Comparison of ENCODE assay signal across 8 cellular contexts in genomic region chr19:48660854-48661731, GRCh38. TPM values are rescaled to one million over a fixed set of nuclear protein-coding genes. Genes with fewer than 3 reads are reported as not detected.
A peak's percentile ranks its signal among the peaks of the same experiment; 100 is the strongest.
DNase-seq lines count a peak whose midpoint lies in the region; ATAC-seq, FAIRE-seq and TF ChIP-seq lines count a peak whose summit lies in the region.

No MANE protein-coding gene starts in this region.

- H3K9ac ChIP-seq in mesenchymal stem cell (ENCODE audit: low read length), result no peak overlapping the region

- ATAC-seq in HG03064 (IDR thresholded peaks at IDR 0.05; ENCODE audit: low read depth, unreplicated experiment), result peak; percentile 59

- H2AFZ ChIP-seq in mesenchymal stem cell (ENCODE audit: low read depth, low read length), result no peak overlapping the region

- no peaks in the 10 kb centered on the region for H3K9me3 Mint-ChIP-seq in activated CD4-positive, alpha-beta memory T cell treated with anti-CD3 and anti-CD28 coated beads, Interleukin-2, amount 10 ng/mL, durations not matched to agents 7 days and 5 days

- peak; percentile 98 for FAIRE-seq in GM18507 (lab: Jason Lieb, UNC)

- H3K4me2 ChIP-seq in mesenchymal stem cell (ENCODE audit: low read length, poor library complexity, severe bottlenecking), result no peak overlapping the region

- CTCF ChIA-PET in activated CD4-positive, alpha-beta memory T cell treated with anti-CD3 and anti-CD28 coated beads, Interleukin-2, amount 10 ng/mL, durations not matched to agents 7 days and 5 days (lab: Charles Lee), result interaction anchor here (0.7 kb wide), 1 partner anchor 14 kb away, joined by 3 read pairs; no protein-coding TSS in a partner anchor

- TF ChIP-seq CTCF in dorsolateral prefrontal cortex (IDR thresholded peaks at IDR 0.05 in 54 of 56, conservative IDR thresholded peaks at IDR 0.05 in 2 of 56; ENCODE audit: low read depth in 1 of 56, partially characterized antibody in 56 of 56), result no peak

- H3K4me3 ChIP-seq in dorsolateral prefrontal cortex, result peak overlapping the region in 39 of 59 donors; percentile 1 to 44 (median 17)
- no peak overlapping the region for H3K4me3 ChIP-seq in mesenchymal stem cell (ENCODE audit: insufficient read depth in 1 of 2, low read depth in 1 of 2, low read length in 2 of 2)

- no peak overlapping the region for H3K4ac ChIP-seq in mesenchymal stem cell (ENCODE audit: low read depth in 1 of 2, low read length in 2 of 2)

- no peaks in the 10 kb centered on the region for H3K36me3 Mint-ChIP-seq in activated CD4-positive, alpha-beta memory T cell treated with anti-CD3 and anti-CD28 coated beads, Interleukin-2, amount 10 ng/mL, durations not matched to agents 7 days and 5 days (ENCODE audit: low read depth)

- peaks cover 10% of the 10 kb centered on the region for H3K27me3 Mint-ChIP-seq in activated CD4-positive, alpha-beta memory T cell treated with anti-CD3 and anti-CD28 coated beads, Interleukin-2, amount 10 ng/mL, durations not matched to agents 7 days and 5 days

- no peaks in the 10 kb centered on the region for H3K36me3 ChIP-seq in mesenchymal stem cell (ENCODE audit: control insufficient read depth in 1 of 2, insufficient read depth in 2 of 2, low read depth in 1 of 2, low read length in 2 of 2)

- peak overlapping the region; percentile 38 for H3K4me3 Mint-ChIP-seq in activated CD4-positive, alpha-beta memory T cell treated with anti-CD3 and anti-CD28 coated beads, Interleukin-2, amount 10 ng/mL, durations not matched to agents 7 days and 5 days

- H2BK12ac ChIP-seq in mesenchymal stem cell (ENCODE audit: low read length in 2 of 2), result no peak overlapping the region

- DNase-seq in A172 (ENCODE audit: low spot score), result peak; percentile 84
- DNase-seq in GM18507 (ENCODE audit: extremely low spot score, insufficient read length, low read depth), result peak; percentile 98
- peak; percentile 94 for DNase-seq in NCI-H526 treated with DMSO at 0.1 percent for 48 hours (lab: John Stamatoyannopoulos, UW)
- DNase-seq in activated CD4-positive, alpha-beta memory T cell treated with anti-CD3 and anti-CD28 coated beads, Interleukin-2, amount 10 ng/mL, durations not matched to agents 7 days and 5 days, result peak; percentile 85
- DNase-seq in dorsolateral prefrontal cortex, result peak; percentile 50 to 83 (median 72)
- peak; percentile 90 for DNase-seq in mesenchymal stem cell
- peak; percentile 57 to 72 for DNase-seq in stimulated activated CD8-positive, alpha-beta memory T cell treated with anti-CD3 and anti-CD28 coated beads, Interleukin-2, amount 100 ng/mL, for 48 hours (ENCODE audit: low read depth in 2 of 2)

- no peak overlapping the region for H3K14ac ChIP-seq in mesenchymal stem cell (ENCODE audit: low read length in 2 of 2)

- no peak overlapping the region for H2BK120ac ChIP-seq in mesenchymal stem cell (ENCODE audit: low read depth, low read length)

- H3K27ac ChIP-seq in dorsolateral prefrontal cortex (peak overlapping the region in 36 of 59 donors; percentile 3 to 75 (median 45)), mesenchymal stem cell (ENCODE audit: low read length, poor library complexity, severe bottlenecking) (no peak overlapping the region)

- WGBS in mesenchymal stem cell, result 87% methylated on average over 40 of the region's 40 CpGs

- H3K18ac ChIP-seq in mesenchymal stem cell (ENCODE audit: low read depth in 1 of 2, low read length in 2 of 2), result no peak overlapping the region

- H3K79me1 ChIP-seq in mesenchymal stem cell (replicated peaks; ENCODE audit: low read length, poor library complexity, severe bottlenecking), result no peaks in the 10 kb centered on the region

- no peaks in the 10 kb centered on the region for H3K27me3 ChIP-seq in dorsolateral prefrontal cortex
- H3K27me3 ChIP-seq in mesenchymal stem cell (ENCODE audit: control insufficient read depth in 1 of 2, insufficient read depth in 1 of 2, low read length in 2 of 2), result peaks cover 0 to 4% of the 10 kb centered on the region in 2 experiments

- H3K23ac ChIP-seq in mesenchymal stem cell (ENCODE audit: low read length in 2 of 2), result no peak overlapping the region

- H3K4me1 ChIP-seq in mesenchymal stem cell (ENCODE audit: control insufficient read depth, insufficient read depth, low read depth, low read length), result peaks cover 13% of the 10 kb centered on the region

- no peak overlapping the region for H4K8ac ChIP-seq in mesenchymal stem cell (ENCODE audit: low read length)

- H2AK5ac ChIP-seq in mesenchymal stem cell (ENCODE audit: low read length, severe bottlenecking), result no peak overlapping the region

- intact Hi-C loops in dorsolateral prefrontal cortex (cut with DNase I), result no loop called here

- no peak overlapping the region for H2BK5ac ChIP-seq in mesenchymal stem cell (ENCODE audit: low read depth, low read length, poor library complexity, severe bottlenecking)

- H2BK15ac ChIP-seq in mesenchymal stem cell (ENCODE audit: low read depth, poor library complexity, severe bottlenecking), result no peak overlapping the region

- H3K9me3 ChIP-seq in mesenchymal stem cell (ENCODE audit: control insufficient read depth, low read length), result no peaks in the 10 kb centered on the region

- POLR2A ChIA-PET in activated CD4-positive, alpha-beta memory T cell treated with anti-CD3 and anti-CD28 coated beads, Interleukin-2, amount 10 ng/mL, durations not matched to agents 7 days and 5 days (lab: Charles Lee), result no interaction called here

- peak overlapping the region; percentile 83 for H3K27ac Mint-ChIP-seq in activated CD4-positive, alpha-beta memory T cell treated with anti-CD3 and anti-CD28 coated beads, Interleukin-2, amount 10 ng/mL, durations not matched to agents 7 days and 5 days

- H4K91ac ChIP-seq in mesenchymal stem cell (ENCODE audit: low read length), result no peak overlapping the region

- peaks cover 17% of the 10 kb centered on the region for H3K4me1 Mint-ChIP-seq in activated CD4-positive, alpha-beta memory T cell treated with anti-CD3 and anti-CD28 coated beads, Interleukin-2, amount 10 ng/mL, durations not matched to agents 7 days and 5 days

RNA-seq across cellular contexts. Expression of gene NTN5, which starts 11.7 kb away (rescaled TPM):
- total RNA-seq in A172 (2014; rRNA removed; shearing (Covaris generic)), result not detected in 2 replicates
- 1 to 10 TPM in 1 of 2 experiments, under 1 TPM in 1; 0.68 to 1.1 TPM for total RNA-seq in activated CD4-positive, alpha-beta memory T cell treated with anti-CD3 and anti-CD28 coated beads, Interleukin-2, amount 10 ng/mL, durations not matched to agents 7 days and 5 days
- 1 to 10 TPM in 119 of 120 experiments, under 1 TPM in 1; 0.78 to 8.6 (median 2.9) TPM for total RNA-seq in dorsolateral prefrontal cortex
- polyA plus RNA-seq in mesenchymal stem cell (2013, experiment 1 of 2), result 0.28 TPM
- 0.29 TPM for polyA plus RNA-seq in mesenchymal stem cell (2013, experiment 2 of 2)

RNA-seq across cellular contexts. Expression of gene CA11, which starts 15.1 kb away (rescaled TPM):
- 2.3 and 5.8 TPM in 2 replicates for total RNA-seq in A172 (2014; rRNA removed; shearing (Covaris generic))
- 1 to 10 TPM; 3.9 to 4.5 TPM for total RNA-seq in activated CD4-positive, alpha-beta memory T cell treated with anti-CD3 and anti-CD28 coated beads, Interleukin-2, amount 10 ng/mL, durations not matched to agents 7 days and 5 days
- 100 to 1,000 TPM; 107 to 396 (median 272) TPM for total RNA-seq in dorsolateral prefrontal cortex
- polyA plus RNA-seq in mesenchymal stem cell (2013, experiment 1 of 2), result 30.0 TPM
- polyA plus RNA-seq in mesenchymal stem cell (2013, experiment 2 of 2), result 34.4 TPM

RNA-seq across cellular contexts. Expression of gene DBP, which starts 23.9 kb away (rescaled TPM):
- 2.6 and 15.5 TPM in 2 replicates for total RNA-seq in A172 (2014; rRNA removed; shearing (Covaris generic))
- total RNA-seq in activated CD4-positive, alpha-beta memory T cell treated with anti-CD3 and anti-CD28 coated beads, Interleukin-2, amount 10 ng/mL, durations not matched to agents 7 days and 5 days, result 10 to 100 TPM; 18.7 to 19.1 TPM
- 10 to 100 TPM; 24.9 to 77.5 (median 41.6) TPM for total RNA-seq in dorsolateral prefrontal cortex
- 4.2 TPM for polyA plus RNA-seq in mesenchymal stem cell (2013, experiment 1 of 2)
- 5.0 TPM for polyA plus RNA-seq in mesenchymal stem cell (2013, experiment 2 of 2)

RNA-seq across cellular contexts. Expression of gene FUT2, which starts 34.7 kb away (rescaled TPM):
- not detected in 2 replicates for total RNA-seq in A172 (2014; rRNA removed; shearing (Covaris generic))
- not detected for total RNA-seq in activated CD4-positive, alpha-beta memory T cell treated with anti-CD3 and anti-CD28 coated beads, Interleukin-2, amount 10 ng/mL, durations not matched to agents 7 days and 5 days
- total RNA-seq in dorsolateral prefrontal cortex, result 1 to 10 TPM in 27 of 120 experiments, under 1 TPM in 49, not detected in 44; 0.14 to 6.4 (median 0.68) TPM
- polyA plus RNA-seq in mesenchymal stem cell (2013, experiment 1 of 2), result not detected
- polyA plus RNA-seq in mesenchymal stem cell (2013, experiment 2 of 2), result not detected

RNA-seq across cellular contexts. Expression of gene SPHK2, which starts 41.8 kb away (rescaled TPM):
- total RNA-seq in A172 (2014; rRNA removed; shearing (Covaris generic)), result 7.6 and 10.5 TPM in 2 replicates
- 10 to 100 TPM; 27.7 to 29.5 TPM for total RNA-seq in activated CD4-positive, alpha-beta memory T cell treated with anti-CD3 and anti-CD28 coated beads, Interleukin-2, amount 10 ng/mL, durations not matched to agents 7 days and 5 days
- total RNA-seq in dorsolateral prefrontal cortex, result 10 to 100 TPM; 40.7 to 88.8 (median 62.5) TPM
- polyA plus RNA-seq in mesenchymal stem cell (2013, experiment 1 of 2), result 9.1 TPM
- polyA plus RNA-seq in mesenchymal stem cell (2013, experiment 2 of 2), result 9.4 TPM

Comparison
In these comparisons a context has a peak if more than half of its experiments do, and no peak if none do; other contexts are left out.
1. H3K4me3 ChIP-seq: peak in dorsolateral prefrontal cortex (39 of 59); none in mesenchymal stem cell (0 of 2).
2. RNA of gene CA11, which starts 15.1 kb away (total RNA-seq): 107 to 396 TPM in dorsolateral prefrontal cortex; 3.9 to 4.5 TPM in activated CD4-positive, alpha-beta memory T cell treated with anti-CD3 and anti-CD28 coated beads, Interleukin-2, amount 10 ng/mL, durations not matched to agents 7 days and 5 days and 2.3 to 5.8 TPM in A172; every median in the first group is over 10 times any median in the second.
3. Peak in every context shown above with its lines, with median percentiles within 50 percentile points of each other: DNase-seq.